ENCODE assay signal across 28 cellular contexts in genomic region chr1:41232305-41232704, GRCh38.
"Had no signal": no experiment of that assay in that cellular context is flagged by ENCODE, and none has a peak within 500 bp of the region (broad histone marks: within the 10 kb centered on the region; RNA-seq: fewer than 3 reads in every experiment).

No MANE protein-coding gene starts in this region.

- H3K4me3 ChIP-seq: breast epithelium, SK-N-MC had no signal

- H3K4me1 ChIP-seq: breast epithelium had no signal

- H3K27ac ChIP-seq: breast epithelium, SK-N-MC, VCaP had no signal

- H3K27me3 ChIP-seq: breast epithelium had no signal

- H3K36me3 ChIP-seq: breast epithelium had no signal

- H3K9me3 ChIP-seq: breast epithelium had no signal

- ATAC-seq: activated naive CD4-positive, alpha-beta T cell treated with anti-CD3 and anti-CD28 coated beads, Interleukin-2, amount 50 U/mL, for 72 hours; activated naive CD8-positive, alpha-beta T cell treated with anti-CD3 and anti-CD28 coated beads, Interleukin-2, amount 50 U/mL, for 24 hours; activated T-cell treated with anti-CD3 and anti-CD28 coated beads, Interleukin-2, amount 50 U/mL, for 4 hours; Panc1; Right ventricle myocardium inferior had no signal

- DNase-seq: activated CD4-positive, alpha-beta memory T cell treated with anti-CD3 and anti-CD28 coated beads for 36 hours; activated CD4-positive, alpha-beta T cell treated with anti-CD3 and anti-CD28 coated beads, Interleukin-2, amount 10 ng/mL, durations not matched to agents 7 days and 5 days; activated CD4-positive, CD25-positive, alpha-beta regulatory T cell; activated CD8-positive, alpha-beta memory T cell treated with anti-CD3 and anti-CD28 coated beads for 24 hours; activated effector memory CD4-positive, alpha-beta T cell treated with anti-CD3 and anti-CD28 coated beads, Interleukin-2, amount 50 U/mL, for 16 hours; activated naive CD4-positive, alpha-beta T cell treated with Interleukin-2 at 50 U/mL for 16 hours; activated naive CD8-positive, alpha-beta T cell treated with anti-CD3 and anti-CD28 coated beads, Interleukin-2, amount 50 U/mL, for 24 hours; activated T-cell treated with anti-CD3 and anti-CD28 coated beads, Interleukin-2, amount 50 U/mL, for 4 hours; anterior cingulate cortex; caudate nucleus; Kasumi-1; KBM-7; NCI-H1105; NCI-H1436; NCI-H1694 treated with DMSO at 0.1 percent for 48 hours; NCI-H2029 treated with DMSO at 0.1 percent for 48 hours; NCI-H510A treated with DMSO at 0.1 percent for 48 hours; NCI-H69; NK-92 treated with Interleukin-12 subunit alpha and Interleukin-12 subunit beta, amount 100 ng/mL, for 24 hours; OCI-M1; RPMI8226; T-helper 1 cell had no signal
